8 cellular contexts compared by ENCODE assay signal in the genomic region with DNA sequence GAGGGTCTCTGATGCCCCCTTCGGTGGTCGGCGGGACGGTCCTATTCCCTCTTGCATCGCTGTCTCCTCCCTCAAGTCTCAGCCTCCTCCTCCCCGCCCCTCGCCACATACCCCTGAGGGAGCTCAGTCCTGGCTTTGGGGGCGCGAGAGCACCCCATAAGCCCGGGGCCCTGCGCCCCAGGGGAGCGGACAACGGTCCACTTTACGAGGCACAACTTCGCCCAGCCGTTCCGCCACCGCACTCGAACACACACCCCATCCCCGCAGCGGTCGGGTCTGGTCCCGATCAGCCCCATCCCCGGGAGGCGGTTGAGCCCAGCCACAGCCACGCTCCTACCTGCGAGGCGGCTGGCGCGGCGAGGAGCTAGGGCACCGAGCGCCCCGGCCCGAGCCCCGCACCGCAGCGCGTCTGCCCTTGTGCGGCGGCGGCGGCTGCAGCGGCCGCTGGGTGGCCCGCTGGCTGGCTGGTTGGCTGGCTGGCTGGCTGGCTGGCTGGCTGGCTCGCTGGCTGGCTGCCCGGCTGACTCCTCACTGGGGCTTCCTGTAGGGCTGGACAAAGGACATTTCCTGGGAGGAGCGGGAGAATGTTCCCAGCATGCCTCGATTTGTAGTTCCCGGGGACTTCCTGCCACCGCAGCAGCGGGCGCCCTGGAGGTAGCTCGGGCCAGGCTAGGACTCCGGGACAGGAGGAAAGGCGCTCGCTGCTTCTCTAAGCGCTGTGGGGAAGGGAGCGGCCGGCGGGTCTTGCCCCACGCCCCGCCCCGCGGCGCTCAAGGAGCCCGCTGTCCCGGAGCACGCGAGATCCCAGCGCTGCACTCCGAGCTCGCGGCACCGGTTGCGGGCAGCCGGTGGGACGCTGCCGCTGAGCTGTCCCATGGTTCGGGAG. TPM values are rescaled to one million over a fixed set of nuclear protein-coding genes. Genes with fewer than 3 reads are reported as not detected.
DNase-seq lines count a peak whose midpoint lies in the region; ATAC-seq, FAIRE-seq and TF ChIP-seq lines count a peak whose summit lies in the region.

A gene (minus strand): TSS at position 533 of the 886 bp plus-strand sequence. CDS start 22,166 bp downstream, outside the sequence.

- peak within 1 kb of the TSS; percentile 97 for H3K27ac Mint-ChIP-seq in astrocyte (ENCODE audit: unreplicated experiment)

- peaks cover 2% of the 10 kb centered on the region for H3K36me3 Mint-ChIP-seq in astrocyte (ENCODE audit: low read depth, unreplicated experiment)

- DNase-seq in GM04503 (ENCODE audit: low read depth) (peak; percentile 84), KG1 (lab: John Stamatoyannopoulos, UW) (peak; percentile 42), RCC 7860 (ENCODE audit: low spot score) (peak; percentile 96), astrocyte (ENCODE audit: low read depth) (peak; percentile 96), right cardiac atrium (peak; percentile 98 to 99 (median 99)), posterior vena cava (ENCODE audit: low spot score) (peak; percentile 99), OCI-M2 (lab: John Stamatoyannopoulos, UW; ENCODE audit: unreplicated experiment) (no peak)

- peak within 1 kb of the TSS; percentile 98 for H3K4me3 Mint-ChIP-seq in astrocyte (ENCODE audit: unreplicated experiment)

- peaks cover 49% of the 10 kb centered on the region for H3K4me1 Mint-ChIP-seq in astrocyte (ENCODE audit: low read depth, unreplicated experiment)

- H3K4me1 ChIP-seq in astrocyte (ENCODE audit: insufficient read depth, low read length): peaks cover 21% of the 10 kb centered on the region
- peaks cover 3% of the 10 kb centered on the region for H3K4me1 ChIP-seq in right cardiac atrium (ENCODE audit: control insufficient read depth, insufficient read depth, low read length)

- intact Hi-C loops in right cardiac atrium (cut with DNase I): no loop called here
- intact Hi-C loops in posterior vena cava (cut with DNase I): no loop called here

- ATAC-seq in GM21786 (IDR thresholded peaks at IDR 0.05; ENCODE audit: unreplicated experiment): peak; percentile 65
- ATAC-seq in right cardiac atrium: peak; percentile 98

- no peaks in the 10 kb centered on the region for H3K9me3 Mint-ChIP-seq in astrocyte (ENCODE audit: unreplicated experiment)

- H3K4me2 ChIP-seq in astrocyte (ENCODE audit: low read length): peak within 1 kb of the TSS; percentile 99

- H3K27me3 Mint-ChIP-seq in astrocyte (ENCODE audit: low read depth, unreplicated experiment): no peaks in the 10 kb centered on the region

- no peaks in the 10 kb centered on the region for H3K9me3 ChIP-seq in astrocyte (ENCODE audit: insufficient read depth, low read depth, low read length)
- no peaks in the 10 kb centered on the region for H3K9me3 ChIP-seq in right cardiac atrium (ENCODE audit: control insufficient read depth, low read length)

- H4K20me1 ChIP-seq in astrocyte (ENCODE audit: insufficient read depth, low read length): peaks cover 33% of the 10 kb centered on the region

- H3K27ac ChIP-seq in astrocyte (ENCODE audit: low read depth, low read length) (peak within 1 kb of the TSS; percentile 90), right cardiac atrium (ENCODE audit: low read length) (peak within 1 kb of the TSS; percentile 88)

- FAIRE-seq in RCC 7860 (lab: Jason Lieb, UNC) (peak; percentile 28), astrocyte (lab: Jason Lieb, UNC) (no peak)

- H3K4me3 ChIP-seq in astrocyte (ENCODE audit: insufficient read depth, low read depth, low read length) (peak within 1 kb of the TSS; percentile 94), right cardiac atrium (ENCODE audit: low read length) (peak within 1 kb of the TSS; percentile 76)

- WGBS in right cardiac atrium: under 1% methylated on average over 81 of the region's 81 CpGs

- peaks cover 46% of the 10 kb centered on the region for H3K79me2 ChIP-seq in astrocyte (ENCODE audit: insufficient read depth, low read length)

- H3K9ac ChIP-seq in astrocyte (ENCODE audit: low read length): peak within 1 kb of the TSS; percentile 95

- H3K27me3 ChIP-seq in astrocyte (ENCODE audit: insufficient read depth, low read length) (peaks cover 20% of the 10 kb centered on the region), right cardiac atrium (ENCODE audit: control insufficient read depth, insufficient read depth) (no peaks in the 10 kb centered on the region)

- TF ChIP-seq CTCF in astrocyte (IDR thresholded peaks at IDR 0.05; ENCODE audit: insufficient read depth, low read depth, low read length): peak; percentile 24

- peaks cover under 1% of the 10 kb centered on the region for H3K36me3 ChIP-seq in astrocyte (ENCODE audit: insufficient read depth, low read length)

- H2AFZ ChIP-seq in astrocyte (ENCODE audit: low read depth, low read length): peak within 1 kb of the TSS; percentile 94

RNA-seq across cellular contexts. Expression of the gene that starts here (rescaled TPM):
- 46.1 and 58.4 TPM in 2 replicates for total RNA-seq in astrocyte
- total RNA-seq in right cardiac atrium: 10 to 100 TPM; 10.6 to 14.8 (median 10.8) TPM
- polyA plus RNA-seq in right cardiac atrium: 4.3 TPM
- total RNA-seq in posterior vena cava: 1 to 10 TPM; 5.0 to 5.9 TPM
